Comparison of ENCODE assay signal across 17 cellular contexts in the genomic region with DNA sequence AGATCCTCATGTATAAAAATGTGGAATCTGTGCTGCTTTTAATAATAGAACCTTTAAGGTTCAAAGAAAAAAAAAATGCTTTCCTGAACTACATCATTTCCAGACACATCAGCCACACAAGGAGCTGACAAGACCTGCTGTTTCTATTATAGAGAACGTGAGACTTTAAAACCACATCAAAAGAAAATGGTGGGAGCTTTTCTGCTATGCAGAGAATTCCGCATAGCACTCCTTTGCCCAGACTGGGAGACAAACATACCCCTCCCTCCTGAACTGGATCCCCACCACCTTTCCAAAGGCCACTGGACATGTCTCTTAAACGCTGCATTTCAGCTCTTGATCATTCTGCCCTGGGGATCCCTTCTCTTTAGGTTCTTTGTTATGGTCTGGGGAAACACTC. TPM values are rescaled to one million over a fixed set of nuclear protein-coding genes. Genes with fewer than 3 reads are reported as not detected.
"Had no signal": no experiment of that assay in that cellular context is flagged by ENCODE, and none has a peak within 500 bp of the region (broad histone marks: within the 10 kb centered on the region; RNA-seq: fewer than 3 reads in every experiment).

No MANE protein-coding gene starts in this region.

- H3K4me3 Mint-ChIP-seq: stimulated activated naive CD8-positive, alpha-beta T cell treated with anti-CD3 and anti-CD28 coated beads, Interleukin-15, amount 100 ng/mL, for 72 hours had no signal

- H3K9me3 Mint-ChIP-seq: activated T-helper 2 cell treated with anti-CD3 and anti-CD28 coated beads, Interferon-gamma antibody, Interleukin-2, Interleukin-4, amounts not matched to agents 10 μg/mL and 5 μg/mL and 100 μg/mL, durations not matched to agents 14 hours and 24 hours and 36 hours; stimulated activated naive CD8-positive, alpha-beta T cell treated with anti-CD3 and anti-CD28 coated beads, Interleukin-15, amount 100 ng/mL, for 72 hours had no signal

- H3K27ac ChIP-seq: adrenal gland, colonic mucosa, left ventricle myocardium inferior, sigmoid colon, spleen, testis, upper lobe of right lung had no signal

- H3K27me3 Mint-ChIP-seq: stimulated activated naive CD8-positive, alpha-beta T cell treated with anti-CD3 and anti-CD28 coated beads, Interleukin-15, amount 100 ng/mL, for 72 hours had no signal

- ATAC-seq: stimulated activated naive CD8-positive, alpha-beta T cell treated with anti-CD3 and anti-CD28 coated beads, Interleukin-15, amount 100 ng/mL, for 72 hours; upper lobe of right lung had no signal

- H3K27me3 ChIP-seq: adrenal gland, colonic mucosa, esophagus squamous epithelium, sigmoid colon, spleen, testis, upper lobe of right lung had no signal

- H3K9me3 ChIP-seq: adrenal gland, colonic mucosa, esophagus squamous epithelium, left ventricle myocardium inferior, sigmoid colon, spleen, testis, upper lobe of right lung had no signal

- DNase-seq: activated CD4-positive, alpha-beta T cell treated with anti-CD3 and anti-CD28 coated beads, Interleukin-2, amount 50 U/mL, for 1 hour; activated naive CD4-positive, alpha-beta T cell treated with anti-CD3 and anti-CD28 coated beads, Interleukin-2, amount 50 U/mL, for 16 hours; adrenal gland; colonic mucosa; effector CD4-positive, alpha-beta T cell; esophagus squamous epithelium; hypothalamus; left ventricle myocardium inferior; mesenchymal stem cell; sigmoid colon; spleen; stimulated activated CD4-positive, alpha-beta T cell treated with anti-CD3 and anti-CD28 coated beads, Interleukin-1b, Interleukin-23, amount 100 ng/mL, for 48 hours; stimulated activated naive CD8-positive, alpha-beta T cell treated with anti-CD3 and anti-CD28 coated beads, Interleukin-15, amount 100 ng/mL, for 72 hours; testis; upper lobe of right lung had no signal

- H3K36me3 ChIP-seq: colonic mucosa had no signal

- H3K4me3 ChIP-seq: adrenal gland, colonic mucosa, esophagus squamous epithelium, left ventricle myocardium inferior, sigmoid colon, spleen, testis, upper lobe of right lung had no signal

- H3K27ac Mint-ChIP-seq: activated T-helper 2 cell treated with anti-CD3 and anti-CD28 coated beads, Interferon-gamma antibody, Interleukin-2, Interleukin-4, amounts not matched to agents 10 μg/mL and 5 μg/mL and 100 μg/mL, durations not matched to agents 14 hours and 24 hours and 36 hours had no signal

RNA-seq across cellular contexts. Expression of gene BMP8B, which starts 52.8 kb away (rescaled TPM):
- total RNA-seq: glomerular endothelial cell had no signal
